ENCODE assay signal across 9 cellular contexts in the genomic region with DNA sequence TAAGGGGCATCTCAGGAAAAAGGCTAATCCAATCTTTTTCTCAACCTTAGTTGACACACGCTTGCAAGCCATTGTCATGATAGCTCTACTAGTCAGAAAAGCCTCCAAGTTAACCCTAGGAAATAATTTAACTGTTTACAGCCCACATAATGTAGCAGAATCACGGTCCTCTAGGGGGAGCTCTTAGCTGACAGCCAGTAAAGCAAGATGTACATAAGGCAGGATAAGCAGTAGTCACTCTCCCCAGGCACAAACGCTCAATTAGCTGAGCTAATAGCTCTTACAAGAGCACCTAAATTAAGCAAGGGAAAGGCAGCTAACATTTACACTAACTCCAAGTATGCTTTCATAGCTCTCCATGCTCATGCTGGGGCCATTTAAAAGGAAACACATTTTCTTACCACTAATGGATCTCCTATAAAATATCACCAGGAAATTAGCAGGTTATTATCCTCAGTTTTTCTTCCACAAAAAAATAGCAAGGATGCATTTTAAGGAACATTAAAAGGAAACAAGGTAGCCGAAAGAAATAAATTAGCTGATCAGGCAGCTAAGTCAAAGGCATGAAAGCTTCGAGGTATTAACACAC.
A peak's percentile ranks its signal among the peaks of the same experiment; 100 is the strongest.
DNase-seq lines count a peak whose midpoint lies in the region; ATAC-seq and TF ChIP-seq lines count a peak whose summit lies in the region.
"Had no signal": no experiment of that assay in that cellular context is flagged by ENCODE, and none has a peak within 500 bp of the region (broad histone marks: within the 10 kb centered on the region; RNA-seq: fewer than 3 reads in every experiment).

No MANE protein-coding gene starts in this region.

- DNase-seq in AG10803 (ENCODE audit: low read depth) (no peak), ELF-1 (ENCODE audit: low read depth, low spot score) (peak; percentile 6), NCI-H82 treated with DMSO at 0.1 percent for 48 hours (lab: John Stamatoyannopoulos, UW; ENCODE audit: unreplicated experiment) (peak; percentile 7), epithelial cell of esophagus (ENCODE audit: low read depth) (peak; percentile 36), NCI-H2196 (lab: John Stamatoyannopoulos, UW; ENCODE audit: unreplicated experiment) (no peak), GM19238 (ENCODE audit: insufficient read length, low spot score) (no peak), GDM1 (lab: John Stamatoyannopoulos, UW) (no peak)

- no peak for ATAC-seq in GM21723 (IDR thresholded peaks at IDR 0.05; ENCODE audit: unreplicated experiment)

- H3K4me3 ChIP-seq in AG10803 (ENCODE audit: low read length): no peak overlapping the region
- H3K4me3 ChIP-seq in epithelial cell of esophagus (ENCODE audit: low read length): no peak overlapping the region
- H3K4me3 ChIP-seq: SJSA1 had no signal

- TF ChIP-seq CTCF in AG10803 (conservative IDR thresholded peaks at IDR 0.05; ENCODE audit: low read length) (peak; percentile 37; the same call in 1 of the 2 replicates), epithelial cell of esophagus (IDR thresholded peaks at IDR 0.05; ENCODE audit: insufficient read depth, low read depth, low read length, missing control alignments) (peak; percentile 32)

Comparison
In these comparisons a context has a peak if more than half of its experiments do, and no peak if none do; other contexts are left out.
1. DNase-seq: peak in ELF-1 (single experiment), NCI-H82 treated with DMSO at 0.1 percent for 48 hours (single experiment) and epithelial cell of esophagus (single experiment); none in AG10803 (single experiment), NCI-H2196 (single experiment), GM19238 (single experiment) and GDM1 (single experiment).